ENCODE assay signal across 9 cellular contexts in genomic region chr3:127747751-127748521, GRCh38.
DNase-seq lines count a peak whose midpoint lies in the region; ATAC-seq and TF ChIP-seq lines count a peak whose summit lies in the region.
"Had no signal": no experiment of that assay in that cellular context is flagged by ENCODE, and none has a peak within 500 bp of the region (broad histone marks: within the 10 kb centered on the region; RNA-seq: fewer than 3 reads in every experiment).

No MANE protein-coding gene starts in this region.

- no peak for TF ChIP-seq POLR2A in thyroid gland (IDR thresholded peaks at IDR 0.05)

- no peak overlapping the region for H3K4me3 Mint-ChIP-seq in WTC11

- TF ChIP-seq CTCF in WI38 (IDR thresholded peaks at IDR 0.05; ENCODE audit: low read depth, low read length) (no peak), thyroid gland (IDR thresholded peaks at IDR 0.05) (no peak), WTC11 (IDR thresholded peaks at IDR 0.05) (no peak)

- ATAC-seq in right cardiac atrium (peak; percentile 80 to 90), HG03135 (IDR thresholded peaks at IDR 0.05; ENCODE audit: unreplicated experiment) (no peak), WTC11 (no peak)

- no peaks in the 10 kb centered on the region for H3K36me3 Mint-ChIP-seq in WTC11

- no peaks in the 10 kb centered on the region; the same call in 1 of the 2 replicates for H3K4me1 Mint-ChIP-seq in WTC11

- no peaks in the 10 kb centered on the region for H3K36me3 ChIP-seq in thyroid gland
- no peaks in the 10 kb centered on the region for H3K36me3 ChIP-seq in effector memory CD4-positive, alpha-beta T cell (ENCODE audit: control insufficient read depth, insufficient read depth, low read length)

- WGBS in right cardiac atrium: 33% methylated on average over 16 of the region's 16 CpGs
- 43 to 44% methylated on average over 14 to 16 of the region's 16 CpGs for WGBS in thyroid gland, 2 donors

- POLR2A ChIA-PET in WTC11 (lab: Charles Lee): no interaction called here

- CTCF ChIA-PET in WTC11 (lab: Charles Lee): interaction anchor here (1.4 kb wide), 1 partner anchor 68 kb away, joined by 4 read pairs; no protein-coding TSS in a partner anchor

- H3K27me3 ChIP-seq in right cardiac atrium (ENCODE audit: control insufficient read depth, insufficient read depth) (no peaks in the 10 kb centered on the region), thyroid gland (no peaks in the 10 kb centered on the region)
- no peaks in the 10 kb centered on the region for H3K27me3 ChIP-seq in effector memory CD4-positive, alpha-beta T cell (replicated peaks; ENCODE audit: control insufficient read depth, insufficient read depth, low read length, poor library complexity, severe bottlenecking)
- H3K27me3 ChIP-seq: right lobe of liver had no signal

- H3K27me3 Mint-ChIP-seq in WTC11 (ENCODE audit: low read depth): no peaks in the 10 kb centered on the region

- H3K27ac ChIP-seq in right cardiac atrium (ENCODE audit: low read length) (peak overlapping the region; percentile 89), thyroid gland (peak overlapping the region in 2 of 3 donors; percentile 45 to 57)
- no peak overlapping the region for H3K27ac ChIP-seq in effector memory CD4-positive, alpha-beta T cell (ENCODE audit: insufficient read depth, low read length, poor library complexity, severe bottlenecking)
- H3K27ac ChIP-seq: right lobe of liver had no signal

- no peak overlapping the region for H3K27ac Mint-ChIP-seq in WTC11

- H3K4me1 ChIP-seq in right cardiac atrium (ENCODE audit: control insufficient read depth, insufficient read depth, low read length): peaks cover 31% of the 10 kb centered on the region
- peaks cover 12 to 35% of the 10 kb centered on the region in 2 donors for H3K4me1 ChIP-seq in thyroid gland
- no peaks in the 10 kb centered on the region for H3K4me1 ChIP-seq in effector memory CD4-positive, alpha-beta T cell (ENCODE audit: control insufficient read depth, insufficient read depth, low read length, poor library complexity, severe bottlenecking)

- intact Hi-C loops in right cardiac atrium (cut with DNase I) (loop anchor here in 2 of 4 donors (5.0 kb wide), 1 partner anchor 51 kb away; no protein-coding TSS in a partner anchor), thyroid gland (cut with DNase I) (no loop called here)

- DNase-seq in HT1080 (ENCODE audit: low read depth): peak; percentile 94
- DNase-seq in right cardiac atrium: peak; percentile 86 to 91 (median 88)
- DNase-seq in thyroid gland: peak; percentile 26
- no peak for DNase-seq in ecto neural progenitor cell (ENCODE audit: low spot score)
- no peak for DNase-seq in WTC11 (ENCODE audit: low spot score)
- DNase-seq in effector memory CD4-positive, alpha-beta T cell: no peak
- DNase-seq: right lobe of liver had no signal

- no peaks in the 10 kb centered on the region for H3K9me3 ChIP-seq in right cardiac atrium (ENCODE audit: control insufficient read depth, low read length)
- no peaks in the 10 kb centered on the region for H3K9me3 ChIP-seq in thyroid gland
- H3K9me3 ChIP-seq in effector memory CD4-positive, alpha-beta T cell (ENCODE audit: control insufficient read depth, low read length): no peaks in the 10 kb centered on the region
- H3K9me3 ChIP-seq: right lobe of liver had no signal

- H3K9me3 Mint-ChIP-seq in WTC11: no peaks in the 10 kb centered on the region

- H3K4me3 ChIP-seq in WI38 (ENCODE audit: low read depth, low read length): 0 out of 2 replicates have a peak overlapping the region, but pooled peaks have one; percentile 5
- no peak overlapping the region for H3K4me3 ChIP-seq in right cardiac atrium (ENCODE audit: low read length)
- H3K4me3 ChIP-seq in thyroid gland (replicated peaks in 1 of 3): no peak overlapping the region
- no peak overlapping the region for H3K4me3 ChIP-seq in effector memory CD4-positive, alpha-beta T cell (ENCODE audit: insufficient read depth, low read depth, low read length, poor library complexity, severe bottlenecking)
- H3K4me3 ChIP-seq: right lobe of liver had no signal

TF ChIP-seq in WTC11, 78 proteins besides CTCF, POLR2A, EP300 and RAD21:
- TF ChIP-seq PRDM15 (CRISPR knock-in tag; IDR thresholded peaks at IDR 0.05) (no peak), CDX4 (CRISPR knock-in tag; IDR thresholded peaks at IDR 0.05; ENCODE audit: borderline replicate concordance) (no peak), ETV6 (CRISPR knock-in tag; IDR thresholded peaks at IDR 0.05) (no peak), ERG (CRISPR knock-in tag; IDR thresholded peaks at IDR 0.05) (no peak)

Comparison
In these comparisons a context has a peak if more than half of its experiments do, and no peak if none do; other contexts are left out.
1. DNase-seq: peak in HT1080 (single experiment), right cardiac atrium (3 of 3) and thyroid gland (2 of 2); none in ecto neural progenitor cell (single experiment), WTC11 (single experiment) and effector memory CD4-positive, alpha-beta T cell (0 of 3).
2. ATAC-seq: peak in right cardiac atrium (2 of 2); none in HG03135 (single experiment) and WTC11 (single experiment).